Comparison of ENCODE assay signal across 24 cellular contexts in the genomic region with DNA sequence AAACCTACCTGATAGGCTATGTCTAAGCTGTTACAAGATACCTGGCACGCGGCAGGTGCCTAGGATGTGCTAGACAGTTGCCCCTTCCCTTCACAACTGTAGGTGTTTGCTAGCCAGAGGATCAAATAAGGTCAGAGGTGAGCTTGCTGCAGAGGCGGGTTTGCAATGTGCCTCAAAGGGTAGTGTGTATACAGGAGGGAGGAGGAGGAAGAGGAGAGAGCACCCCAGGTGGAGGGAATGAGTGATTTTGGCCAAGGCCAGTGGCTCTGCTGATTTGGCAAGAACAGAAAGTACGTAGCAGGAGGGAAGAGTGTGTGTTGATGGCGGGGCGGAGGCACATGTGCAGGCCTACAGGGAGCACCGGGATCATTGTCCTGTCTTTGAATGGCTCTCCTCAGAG.
A peak's percentile ranks its signal among the peaks of the same experiment; 100 is the strongest.
DNase-seq lines count a peak whose midpoint lies in the region; ATAC-seq and TF ChIP-seq lines count a peak whose summit lies in the region.
"Had no signal": no experiment of that assay in that cellular context is flagged by ENCODE, and none has a peak within 500 bp of the region (broad histone marks: within the 10 kb centered on the region; RNA-seq: fewer than 3 reads in every experiment).

No MANE protein-coding gene starts in this region.

- no peaks in the 10 kb centered on the region for H3K36me3 ChIP-seq in upper lobe of right lung

- no peak for TF ChIP-seq CTCF in upper lobe of right lung (IDR thresholded peaks at IDR 0.05)

- H3K4me1 ChIP-seq in upper lobe of right lung: peaks cover 14% of the 10 kb centered on the region

- peaks cover 27% of the 10 kb centered on the region for H3K27me3 Mint-ChIP-seq in activated CD4-positive, alpha-beta T cell treated with anti-CD3 and anti-CD28 coated beads, Interleukin-2, amount 10 ng/mL, durations not matched to agents 24 days and 14 days

- peaks cover 55% of the 10 kb centered on the region for H3K4me1 Mint-ChIP-seq in activated CD4-positive, alpha-beta T cell treated with anti-CD3 and anti-CD28 coated beads, Interleukin-2, amount 10 ng/mL, durations not matched to agents 24 days and 14 days

- H3K4me3 ChIP-seq in upper lobe of right lung: no peak overlapping the region
- H3K4me3 ChIP-seq: GM23248, SJSA1 had no signal

- peaks cover 2% of the 10 kb centered on the region for H3K36me3 Mint-ChIP-seq in activated CD4-positive, alpha-beta T cell treated with anti-CD3 and anti-CD28 coated beads, Interleukin-2, amount 10 ng/mL, durations not matched to agents 24 days and 14 days (ENCODE audit: low read depth)
- H3K36me3 Mint-ChIP-seq: CD8-positive, alpha-beta memory T cell had no signal

- peaks cover 9% of the 10 kb centered on the region for H3K27me3 ChIP-seq in upper lobe of right lung
- H3K27me3 ChIP-seq: SJSA1 had no signal

- ATAC-seq in upper lobe of right lung (no peak), GM21786 (IDR thresholded peaks at IDR 0.05; ENCODE audit: unreplicated experiment) (no peak)
- ATAC-seq: Panc1 had no signal

- peak overlapping the region; percentile 0 for H3K27ac Mint-ChIP-seq in activated CD4-positive, alpha-beta T cell treated with anti-CD3 and anti-CD28 coated beads, Interleukin-2, amount 10 ng/mL, durations not matched to agents 24 days and 14 days

- H3K9me3 Mint-ChIP-seq in activated CD4-positive, alpha-beta T cell treated with anti-CD3 and anti-CD28 coated beads, Interleukin-2, amount 10 ng/mL, durations not matched to agents 24 days and 14 days: no peaks in the 10 kb centered on the region

- no peak overlapping the region for H3K27ac ChIP-seq in upper lobe of right lung
- H3K27ac ChIP-seq: C4-2B, GM23248, HL-60, SJSA1 had no signal

- DNase-seq in activated CD4-positive, alpha-beta T cell treated with anti-CD3 and anti-CD28 coated beads, Interleukin-2, amount 10 ng/mL, durations not matched to agents 24 days and 14 days: peak; percentile 57
- DNase-seq in activated CD4-positive, alpha-beta T cell treated with anti-CD3 and anti-CD28 coated beads, Interleukin-2, amount 50 U/mL, for 1 hour: no peak
- DNase-seq in cerebellar cortex (ENCODE audit: low spot score) (peak; percentile 33), mesenteric fat pad (ENCODE audit: low spot score) (peak; percentile 59), upper lobe of right lung (peak; percentile 23), HUDEP-2 (lab: John Stamatoyannopoulos, UW; ENCODE audit: unreplicated experiment in 76 of 76) (no peak), NCI-H1105 treated with DMSO at 0.1 percent for 48 hours (lab: John Stamatoyannopoulos, UW) (no peak)
- DNase-seq: 8988T, Calu3, GM23248, HCEC 1CT, KBM-7, NCI-H1092 treated with DMSO at 0.1 percent for 48 hours, NCI-H146, NCI-H2029 treated with DMSO at 0.1 percent for 48 hours, NCI-H226, NCI-H510A treated with DMSO at 0.1 percent for 48 hours, NCI-H774 had no signal

- intact Hi-C loops in activated CD4-positive, alpha-beta T cell treated with anti-CD3 and anti-CD28 coated beads, Interleukin-2, amount 10 ng/mL, durations not matched to agents 24 days and 14 days (cut with micrococcal nuclease): no loop called here
- intact Hi-C loops in upper lobe of right lung (cut with DNase I): no loop called here

- H3K4me3 Mint-ChIP-seq in activated CD4-positive, alpha-beta T cell treated with anti-CD3 and anti-CD28 coated beads, Interleukin-2, amount 10 ng/mL, durations not matched to agents 24 days and 14 days: no peak overlapping the region
- H3K4me3 Mint-ChIP-seq: CD8-positive, alpha-beta memory T cell had no signal

- H3K9me3 ChIP-seq in upper lobe of right lung: no peaks in the 10 kb centered on the region
- H3K9me3 ChIP-seq: SJSA1 had no signal

Comparison
In these comparisons a context has a peak if more than half of its experiments do, and no peak if none do; other contexts are left out.
1. DNase-seq: peak in activated CD4-positive, alpha-beta T cell treated with anti-CD3 and anti-CD28 coated beads, Interleukin-2, amount 10 ng/mL, durations not matched to agents 24 days and 14 days (single experiment), cerebellar cortex (single experiment), mesenteric fat pad (single experiment) and upper lobe of right lung (single experiment); none in activated CD4-positive, alpha-beta T cell treated with anti-CD3 and anti-CD28 coated beads, Interleukin-2, amount 50 U/mL, for 1 hour (single experiment), HUDEP-2 (0 of 76) and NCI-H1105 treated with DMSO at 0.1 percent for 48 hours (single experiment).